ENCODE assay signal across 18 cellular contexts in genomic region chr6:20620043-20620442, GRCh38.
"Had no signal": no experiment of that assay in that cellular context is flagged by ENCODE, and none has a peak within 500 bp of the region (broad histone marks: within the 10 kb centered on the region; RNA-seq: fewer than 3 reads in every experiment).

No MANE protein-coding gene starts in this region.

- DNase-seq: activated CD4-positive, alpha-beta T cell treated with anti-CD3 and anti-CD28 coated beads for 1 hour; activated CD8-positive, alpha-beta memory T cell treated with anti-CD3 and anti-CD28 coated beads for 24 hours; activated effector memory CD4-positive, alpha-beta T cell treated with anti-CD3 and anti-CD28 coated beads, Interleukin-2, amount 50 U/mL, for 16 hours; activated naive CD4-positive, alpha-beta T cell treated with anti-CD3 and anti-CD28 coated beads, Interleukin-2, amount 50 U/mL, for 16 hours; activated T-cell treated with anti-CD3 and anti-CD28 coated beads, Interleukin-2, amount 50 U/mL, for 72 hours; effector memory CD8-positive, alpha-beta T cell; gastrocnemius medialis; heart left ventricle; kidney glomerular epithelial cell; left ventricle myocardium inferior; mammary epithelial cell; occipital lobe; stimulated activated CD4-positive, alpha-beta T cell treated with anti-CD3 and anti-CD28 coated beads, Interleukin-2, amount 100 ng/mL, for 24 hours; T-helper 17 cell had no signal

- H3K9me3 ChIP-seq: gastrocnemius medialis, left ventricle myocardium inferior, tibial nerve had no signal

- H3K4me3 ChIP-seq: gastrocnemius medialis, heart left ventricle, left ventricle myocardium inferior, tibial nerve had no signal

- H3K9me3 Mint-ChIP-seq: activated T-cell treated with anti-CD3 and anti-CD28 coated beads, Interleukin-2, amount 50 U/mL, for 72 hours; effector memory CD8-positive, alpha-beta T cell had no signal

- H3K36me3 ChIP-seq: gastrocnemius medialis, heart left ventricle, left ventricle myocardium inferior had no signal

- H3K4me3 Mint-ChIP-seq: activated T-cell treated with anti-CD3 and anti-CD28 coated beads, Interleukin-2, amount 50 U/mL, for 72 hours; effector memory CD8-positive, alpha-beta T cell; stimulated activated naive CD8-positive, alpha-beta T cell treated with anti-CD3 and anti-CD28 coated beads, Interleukin-15, Interleukin-2, amounts not matched to agents 100 ng/mL and 50 ng/mL, for 24 hours; T-helper 17 cell had no signal

- H3K27ac ChIP-seq: gastrocnemius medialis, heart left ventricle, left ventricle myocardium inferior, tibial nerve, VCaP had no signal

- H3K4me1 ChIP-seq: tibial nerve had no signal

- H3K27ac Mint-ChIP-seq: activated T-cell treated with anti-CD3 and anti-CD28 coated beads, Interleukin-2, amount 50 U/mL, for 72 hours; effector memory CD8-positive, alpha-beta T cell; progenitor cell of endocrine pancreas; stimulated activated naive CD8-positive, alpha-beta T cell treated with anti-CD3 and anti-CD28 coated beads, Interleukin-15, Interleukin-2, amounts not matched to agents 100 ng/mL and 50 ng/mL, for 24 hours; T-helper 17 cell had no signal

- H3K27me3 ChIP-seq: gastrocnemius medialis, heart left ventricle, tibial nerve had no signal

- ATAC-seq: activated T-cell treated with anti-CD3 and anti-CD28 coated beads, Interleukin-2, amount 50 U/mL, for 72 hours; effector memory CD8-positive, alpha-beta T cell; gastrocnemius medialis; heart left ventricle; T-helper 17 cell had no signal

- H3K27me3 Mint-ChIP-seq: effector memory CD8-positive, alpha-beta T cell; progenitor cell of endocrine pancreas; stimulated activated naive CD8-positive, alpha-beta T cell treated with anti-CD3 and anti-CD28 coated beads, Interleukin-15, Interleukin-2, amounts not matched to agents 100 ng/mL and 50 ng/mL, for 24 hours; T-helper 17 cell had no signal
